1 cellular context compared by ENCODE assay signal in the genomic region with DNA sequence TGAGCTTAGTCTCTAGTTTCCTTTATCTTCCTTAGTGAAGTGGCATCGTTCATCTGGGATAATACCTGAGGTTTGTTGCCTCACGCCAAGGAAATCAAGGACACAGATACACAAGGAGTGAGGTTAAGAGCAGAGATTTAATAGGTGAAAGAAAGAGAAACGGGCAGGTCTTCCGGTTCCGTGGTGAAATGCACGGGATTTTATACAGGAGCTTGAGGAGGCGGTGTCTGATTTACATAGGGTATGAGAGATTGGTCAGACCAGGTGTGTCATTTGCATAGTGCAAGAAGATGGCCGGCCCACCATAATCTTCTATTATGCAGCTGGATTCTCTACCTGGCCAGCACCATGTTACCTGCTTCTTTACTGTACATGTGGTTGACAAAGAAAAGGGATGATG.
TF ChIP-seq lines count a peak whose summit lies in the region.

No MANE protein-coding gene starts in this region.

TF ChIP-seq in WTC11, 78 proteins besides CTCF, POLR2A, EP300 and RAD21 (continued from another document):
- TF ChIP-seq, protein P1, sequence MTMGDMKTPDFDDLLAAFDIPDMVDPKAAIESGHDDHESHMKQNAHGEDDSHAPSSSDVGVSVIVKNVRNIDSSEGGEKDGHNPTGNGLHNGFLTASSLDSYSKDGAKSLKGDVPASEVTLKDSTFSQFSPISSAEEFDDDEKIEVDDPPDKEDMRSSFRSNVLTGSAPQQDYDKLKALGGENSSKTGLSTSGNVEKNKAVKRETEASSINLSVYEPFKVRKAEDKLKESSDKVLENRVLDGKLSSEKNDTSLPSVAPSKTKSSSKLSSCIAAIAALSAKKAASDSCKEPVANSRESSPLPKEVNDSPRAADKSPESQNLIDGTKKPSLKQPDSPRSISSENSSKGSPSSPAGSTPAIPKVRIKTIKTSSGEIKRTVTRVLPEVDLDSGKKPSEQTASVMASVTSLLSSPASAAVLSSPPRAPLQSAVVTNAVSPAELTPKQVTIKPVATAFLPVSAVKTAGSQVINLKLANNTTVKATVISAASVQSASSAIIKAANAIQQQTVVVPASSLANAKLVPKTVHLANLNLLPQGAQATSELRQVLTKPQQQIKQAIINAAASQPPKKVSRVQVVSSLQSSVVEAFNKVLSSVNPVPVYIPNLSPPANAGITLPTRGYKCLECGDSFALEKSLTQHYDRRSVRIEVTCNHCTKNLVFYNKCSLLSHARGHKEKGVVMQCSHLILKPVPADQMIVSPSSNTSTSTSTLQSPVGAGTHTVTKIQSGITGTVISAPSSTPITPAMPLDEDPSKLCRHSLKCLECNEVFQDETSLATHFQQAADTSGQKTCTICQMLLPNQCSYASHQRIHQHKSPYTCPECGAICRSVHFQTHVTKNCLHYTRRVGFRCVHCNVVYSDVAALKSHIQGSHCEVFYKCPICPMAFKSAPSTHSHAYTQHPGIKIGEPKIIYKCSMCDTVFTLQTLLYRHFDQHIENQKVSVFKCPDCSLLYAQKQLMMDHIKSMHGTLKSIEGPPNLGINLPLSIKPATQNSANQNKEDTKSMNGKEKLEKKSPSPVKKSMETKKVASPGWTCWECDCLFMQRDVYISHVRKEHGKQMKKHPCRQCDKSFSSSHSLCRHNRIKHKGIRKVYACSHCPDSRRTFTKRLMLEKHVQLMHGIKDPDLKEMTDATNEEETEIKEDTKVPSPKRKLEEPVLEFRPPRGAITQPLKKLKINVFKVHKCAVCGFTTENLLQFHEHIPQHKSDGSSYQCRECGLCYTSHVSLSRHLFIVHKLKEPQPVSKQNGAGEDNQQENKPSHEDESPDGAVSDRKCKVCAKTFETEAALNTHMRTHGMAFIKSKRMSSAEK (CRISPR knock-in tag; IDR thresholded peaks at IDR 0.05; ENCODE audit: borderline replicate concordance), result no peak
